8 cellular contexts compared by ENCODE assay signal in genomic region chr21:43767980-43768867, GRCh38. TPM values are rescaled to one million over a fixed set of nuclear protein-coding genes. Genes with fewer than 3 reads are reported as not detected.
A peak's percentile ranks its signal among the peaks of the same experiment; 100 is the strongest.
DNase-seq lines count a peak whose midpoint lies in the region; FAIRE-seq and TF ChIP-seq lines count a peak whose summit lies in the region.

No MANE protein-coding gene starts in this region.

- H2AFZ ChIP-seq in H1 (ENCODE audit: low read length), result no peak overlapping the region; the same call in 1 of the 2 replicates
- no peak overlapping the region for H2AFZ ChIP-seq in Karpas-422 (ENCODE audit: low read length)

- H3K9ac ChIP-seq in H1 (replicated peaks in 1 of 4; ENCODE audit: extremely low read depth in 1 of 4, low read depth in 3 of 4, low read length in 3 of 4), result peak overlapping the region in 1 of 4 experiments; percentile 34; a peak in 2 of 7 replicates
- H3K9ac ChIP-seq in Karpas-422 (ENCODE audit: low read length), result no peak overlapping the region

- H3K79me2 ChIP-seq in H1 (ENCODE audit: control insufficient read depth in 1 of 2, insufficient read depth in 2 of 2, low read length in 2 of 2) (no peaks in the 10 kb centered on the region), Karpas-422 (ENCODE audit: low read length) (no peaks in the 10 kb centered on the region)

- H3K4me2 ChIP-seq in H1 (ENCODE audit: insufficient read depth in 1 of 2, low read depth in 2 of 2, low read length in 2 of 2) (0 out of 4 replicates have a peak overlapping the region, but pooled peaks of 1 of the 2 experiments have one; percentile 0), Karpas-422 (ENCODE audit: low read depth, low read length, poor library complexity, severe bottlenecking) (no peak overlapping the region)

- peak overlapping the region; percentile 87 for H4K91ac ChIP-seq in H1 (replicated peaks; ENCODE audit: insufficient read length, low read length)

- H4K20me1 ChIP-seq in H1 (replicated peaks in 1 of 2; ENCODE audit: control insufficient read depth in 1 of 2, insufficient read depth in 2 of 2, low read length in 2 of 2) (peaks cover 0 to 2% of the 10 kb centered on the region in 2 experiments), Karpas-422 (ENCODE audit: insufficient read depth, low read depth, low read length) (no peaks in the 10 kb centered on the region)

- POLR2A ChIA-PET in AG04450 (lab: Yijun Ruan, JAX), result no interaction called here
- POLR2A ChIA-PET in H1 (lab: Charles Lee; ENCODE audit: partially characterized antibody), result interaction anchor here (0.5 to 2.6 kb wide), 11 partner anchors 9 to 126 kb away, joined by 3 to 13 read pairs (median 3); partner anchors contain the start of gene PDXK

- H3K27me3 ChIP-seq in AG04450 (ENCODE audit: control insufficient read depth, insufficient read depth, low read length), result no peaks in the 10 kb centered on the region
- no peaks in the 10 kb centered on the region for H3K27me3 ChIP-seq in H1 (replicated peaks in 1 of 4; ENCODE audit: control insufficient read depth in 3 of 4, extremely low read depth in 1 of 4, insufficient read depth in 3 of 4, low read length in 3 of 4)
- H3K27me3 ChIP-seq in Karpas-422 (ENCODE audit: low read length), result no peaks in the 10 kb centered on the region

- no peaks in the 10 kb centered on the region for H3K23me2 ChIP-seq in H1 (ENCODE audit: low read depth, low read length)

- H3K4me1 ChIP-seq in H1 (replicated peaks in 1 of 4; ENCODE audit: control insufficient read depth in 3 of 4, insufficient read depth in 4 of 4, low read length in 3 of 4), result peaks cover 0 to 21% (median 15%) of the 10 kb centered on the region in 4 experiments; a peak in 6 of 7 replicates
- H3K4me1 ChIP-seq in Karpas-422 (ENCODE audit: low read length), result no peaks in the 10 kb centered on the region

- H3K36me3 ChIP-seq in H1 (ENCODE audit: control insufficient read depth in 2 of 4, insufficient read depth in 4 of 4, low read length in 3 of 4), result peaks cover 0 to 5% (median 2%) of the 10 kb centered on the region in 4 experiments; a peak in 3 of 8 replicates
- peaks cover 2% of the 10 kb centered on the region; the same call in 1 of the 2 replicates for H3K36me3 ChIP-seq in Karpas-422 (ENCODE audit: insufficient read depth, low read length)

- H3K4ac ChIP-seq in H1 (replicated peaks; ENCODE audit: insufficient read length, low read depth, low read length), result peak overlapping the region; percentile 57

- peak overlapping the region; percentile 12 for H2BK120ac ChIP-seq in H1 (replicated peaks; ENCODE audit: low read depth, low read length)

- H3K9me3 ChIP-seq in AG04450 (ENCODE audit: control insufficient read depth, insufficient read depth, low read length), result peaks cover 4% of the 10 kb centered on the region; the same call in 1 of the 2 replicates
- no peaks in the 10 kb centered on the region for H3K9me3 ChIP-seq in H1 (ENCODE audit: insufficient read depth in 2 of 2, low read depth in 1 of 2, low read length in 1 of 2)
- H3K9me3 ChIP-seq in Karpas-422 (ENCODE audit: low read length), result no peaks in the 10 kb centered on the region

- no peak for FAIRE-seq in H1 (lab: Jason Lieb, UNC)

- H3K79me1 ChIP-seq in H1 (ENCODE audit: low read depth, low read length), result no peaks in the 10 kb centered on the region

- CTCF ChIA-PET in AG04450 (lab: Charles Lee), result no interaction called here
- CTCF ChIA-PET in H1 (lab: Charles Lee; ENCODE audit: partially characterized antibody), result interaction anchor here (0.7 to 2.1 kb wide), 7 partner anchors 10 to 74 kb away, joined by 3 to 8 read pairs (median 4); no protein-coding TSS in a partner anchor

- H2BK12ac ChIP-seq in H1 (ENCODE audit: low read depth, low read length), result peak overlapping the region; percentile 98

- H2AK5ac ChIP-seq in H1 (ENCODE audit: low read depth, low read length), result peak overlapping the region; percentile 54; the same call in 1 of the 2 replicates

- H3K23ac ChIP-seq in H1 (ENCODE audit: insufficient read length), result no peak overlapping the region

- H3K56ac ChIP-seq in H1 (replicated peaks; ENCODE audit: insufficient read length, low read depth, low read length), result no peak overlapping the region

- H3K4me3 ChIP-seq in AG04450 (ENCODE audit: low read depth, low read length) (no peak overlapping the region), H1 (ENCODE audit: extremely low read depth in 1 of 4, insufficient read depth in 2 of 4, low read depth in 3 of 4, low read length in 4 of 4) (no peak overlapping the region), Karpas-422 (ENCODE audit: low read length) (no peak overlapping the region)

- 80% methylated on average over 34 of the region's 34 CpGs; no CpG with 5 or more reads in 1 of the 2 experiments for WGBS in H1 (ENCODE audit: extremely low coverage in 1 of 2, insufficient coverage in 1 of 2, insufficient read length in 1 of 2, insufficient replicate concordance in 2 of 2, low coverage in 1 of 2, low lambda C conversion rate in 2 of 2, missing lambda C conversion rate in 1 of 2), 2 experiments

- H2BK20ac ChIP-seq in H1 (ENCODE audit: low read length), result peak overlapping the region; percentile 82; the same call in 1 of the 2 replicates

- no peaks in the 10 kb centered on the region for H3K9me2 ChIP-seq in Karpas-422 (replicated peaks; ENCODE audit: insufficient read depth, low read length)

- H3K27ac ChIP-seq in AG04450 (ENCODE audit: low read depth, low read length) (peak overlapping the region; percentile 61), H1 (ENCODE audit: low read depth, low read length) (peak overlapping the region; percentile 4; the same call in 1 of the 2 replicates), Karpas-422 (ENCODE audit: low read length) (no peak overlapping the region)

- H2BK5ac ChIP-seq in H1 (ENCODE audit: low read depth, low read length), result peak overlapping the region; percentile 87; the same call in 1 of the 2 replicates

- TF ChIP-seq EP300 in H1 (IDR thresholded peaks at IDR 0.05; ENCODE audit: borderline replicate concordance in 1 of 2, low read depth in 2 of 2, low read length in 2 of 2), result no peak

- peak overlapping the region; percentile 82 for H4K8ac ChIP-seq in H1 (ENCODE audit: extremely low read depth, insufficient read depth, low read length)

- peak overlapping the region; percentile 83; the same call in 1 of the 2 replicates for H2BK15ac ChIP-seq in H1 (ENCODE audit: low read length)

- DNase-seq in AG04450 (ENCODE audit: low read depth, low spot score) (peak; percentile 24), M059J (ENCODE audit: low read depth) (peak; percentile 86), H1 (ENCODE audit: low read depth in 1 of 2, low spot score in 2 of 2) (peak in 1 of 2 experiments; percentile 56), mucosa of gallbladder (ENCODE audit: low spot score) (peak; percentile 77), Karpas-422 (no peak), NCI-H2107 treated with DMSO at 0.1 percent for 48 hours (lab: John Stamatoyannopoulos, UW; ENCODE audit: unreplicated experiment) (no peak), NCI-H446 treated with DMSO at 0.1 percent for 48 hours (lab: John Stamatoyannopoulos, UW) (no peak), MV-4-11 (lab: John Stamatoyannopoulos, UW) (no peak)

- TF ChIP-seq CTCF in AG04450 (IDR thresholded peaks at IDR 0.05; ENCODE audit: low read depth, low read length) (no peak), H1 (IDR thresholded peaks at IDR 0.05; ENCODE audit: control extremely low read depth in 1 of 3, insufficient read depth in 1 of 3, low read depth in 1 of 3, low read length in 3 of 3) (no peak)

- TF ChIP-seq POLR2A in H1 (IDR thresholded peaks at IDR 0.05; ENCODE audit: control extremely low read depth in 1 of 2, low read depth in 2 of 2, low read length in 2 of 2), result no peak

- H3K14ac ChIP-seq in H1 (ENCODE audit: insufficient read length), result no peak overlapping the region

- peak overlapping the region; percentile 38 for H3K18ac ChIP-seq in H1 (ENCODE audit: extremely low read depth, low read length)

- H4K5ac ChIP-seq in H1 (ENCODE audit: insufficient read length, low read depth, low read length), result peak overlapping the region; percentile 25

- no peak for TF ChIP-seq RAD21 in H1 (IDR thresholded peaks at IDR 0.05 in 1 of 2, conservative IDR thresholded peaks at IDR 0.05 in 1 of 2; ENCODE audit: low read depth in 2 of 2, low read length in 2 of 2)

RNA-seq across cellular contexts. Expression of gene CSTB, which starts 7.9 kb away (rescaled TPM):
- polyA plus RNA-seq in AG04450 (2011; rRNA removed) (54.3 and 62.0 TPM in 2 replicates), H1 (2011; rRNA removed) (63.1 and 64.1 TPM in 2 replicates)
- 29.1 and 31.3 TPM in 2 replicates for polyA minus RNA-seq in AG04450 (2011; rRNA and poly(A)+ RNA removed)
- total RNA-seq in M059J (2014; rRNA removed; shearing (Covaris generic)), result 29.6 and 35.7 TPM in 2 replicates
- total RNA-seq in H1 (2021; fragmentation: NEBNext Ultra II Directional; extraction: Animal tissue kit (Norgen Biotek cat#: 25700)), result 53.8 and 54.5 TPM in 2 replicates
- polyA plus RNA-seq in H1 (2011; cell fraction: cytosol; rRNA removed), result 51.1 TPM
- polyA plus RNA-seq in H1 (2011; cell fraction: nucleus; rRNA removed), result 43.7 TPM
- polyA plus RNA-seq in H1 (2012, experiment 1 of 2), result 74.6 to 90.9 TPM (median 78.1 TPM) in 4 replicates
- 68.8 TPM for polyA plus RNA-seq in H1 (2012, experiment 2 of 2)
- polyA plus RNA-seq in H1 (2013, experiment 1 of 2), result 121 TPM
- 128 TPM for polyA plus RNA-seq in H1 (2013, experiment 2 of 2)
- polyA minus RNA-seq in H1 (2011; rRNA and poly(A)+ RNA removed), result 31.5 and 33.0 TPM in 2 replicates
- 17.4 TPM for polyA minus RNA-seq in H1 (2011; cell fraction: cytosol; rRNA and poly(A)+ RNA removed)
- polyA minus RNA-seq in H1 (2011; cell fraction: nucleus; rRNA and poly(A)+ RNA removed), result 15.0 TPM
- total RNA-seq in mucosa of gallbladder, result 68.2 TPM
- total RNA-seq in Karpas-422 (2014; rRNA removed; shearing (Covaris generic); ENCODE audit: low replicate concordance), result 17.6 and 28.0 TPM in 2 replicates

RNA-seq across cellular contexts. Expression of gene RRP1, which starts 21.2 kb away (rescaled TPM):
- 8.2 and 10.6 TPM in 2 replicates for polyA plus RNA-seq in AG04450 (2011; rRNA removed)
- polyA minus RNA-seq in AG04450 (2011; rRNA and poly(A)+ RNA removed), result 8.5 and 12.2 TPM in 2 replicates
- 29.8 and 34.6 TPM in 2 replicates for total RNA-seq in M059J (2014; rRNA removed; shearing (Covaris generic))
- 54.3 and 55.2 TPM in 2 replicates for total RNA-seq in H1 (2021; fragmentation: NEBNext Ultra II Directional; extraction: Animal tissue kit (Norgen Biotek cat#: 25700))
- 11.6 and 22.8 TPM in 2 replicates for polyA plus RNA-seq in H1 (2011; rRNA removed)
- 30.9 TPM for polyA plus RNA-seq in H1 (2011; cell fraction: cytosol; rRNA removed)
- 73.1 TPM for polyA plus RNA-seq in H1 (2011; cell fraction: nucleus; rRNA removed)
- polyA plus RNA-seq in H1 (2012, experiment 1 of 2), result 44.1 to 55.7 TPM (median 49.9 TPM) in 4 replicates
- polyA plus RNA-seq in H1 (2012, experiment 2 of 2), result 36.7 TPM
- 34.0 TPM for polyA plus RNA-seq in H1 (2013, experiment 1 of 2)
- polyA plus RNA-seq in H1 (2013, experiment 2 of 2), result 32.3 TPM
- polyA minus RNA-seq in H1 (2011; rRNA and poly(A)+ RNA removed), result 23.5 and 28.3 TPM in 2 replicates
- 18.1 TPM for polyA minus RNA-seq in H1 (2011; cell fraction: cytosol; rRNA and poly(A)+ RNA removed)
- polyA minus RNA-seq in H1 (2011; cell fraction: nucleus; rRNA and poly(A)+ RNA removed), result 53.8 TPM
- 19.2 TPM for total RNA-seq in mucosa of gallbladder
- total RNA-seq in Karpas-422 (2014; rRNA removed; shearing (Covaris generic); ENCODE audit: low replicate concordance), result 26.2 and 28.8 TPM in 2 replicates

RNA-seq across cellular contexts. Expression of gene PDXK, which starts 49.3 kb away (rescaled TPM):
- polyA plus RNA-seq in AG04450 (2011; rRNA removed) (129 and 142 TPM in 2 replicates), H1 (2011; rRNA removed) (78.0 and 98.0 TPM in 2 replicates)
- 163 and 204 TPM in 2 replicates for polyA minus RNA-seq in AG04450 (2011; rRNA and poly(A)+ RNA removed)
- 138 and 149 TPM in 2 replicates for total RNA-seq in M059J (2014; rRNA removed; shearing (Covaris generic))
- total RNA-seq in H1 (2021; fragmentation: NEBNext Ultra II Directional; extraction: Animal tissue kit (Norgen Biotek cat#: 25700)), result 112 and 116 TPM in 2 replicates
- polyA plus RNA-seq in H1 (2011; cell fraction: cytosol; rRNA removed), result 101 TPM
- 89.3 TPM for polyA plus RNA-seq in H1 (2011; cell fraction: nucleus; rRNA removed)
- 67.6 to 101 TPM (median 96.1 TPM) in 4 replicates for polyA plus RNA-seq in H1 (2012, experiment 1 of 2)
- polyA plus RNA-seq in H1 (2012, experiment 2 of 2), result 57.4 TPM
- 51.4 TPM for polyA plus RNA-seq in H1 (2013, experiment 1 of 2)
- polyA plus RNA-seq in H1 (2013, experiment 2 of 2), result 46.9 TPM
- polyA minus RNA-seq in H1 (2011; rRNA and poly(A)+ RNA removed), result 109 and 120 TPM in 2 replicates
- polyA minus RNA-seq in H1 (2011; cell fraction: cytosol; rRNA and poly(A)+ RNA removed), result 67.0 TPM
- 33.6 TPM for polyA minus RNA-seq in H1 (2011; cell fraction: nucleus; rRNA and poly(A)+ RNA removed)
- total RNA-seq in mucosa of gallbladder, result 188 TPM
- 44.7 and 86.5 TPM in 2 replicates for total RNA-seq in Karpas-422 (2014; rRNA removed; shearing (Covaris generic); ENCODE audit: low replicate concordance)

Comparison
In these comparisons a context has a peak if more than half of its experiments do, and no peak if none do; other contexts are left out.
1. DNase-seq: peak in AG04450 (single experiment), M059J (single experiment) and mucosa of gallbladder (single experiment); none in Karpas-422 (single experiment), NCI-H2107 treated with DMSO at 0.1 percent for 48 hours (single experiment), NCI-H446 treated with DMSO at 0.1 percent for 48 hours (single experiment) and MV-4-11 (single experiment).